In genomic region chr10:103227416-103227815, GRCh38 we compare ENCODE assay signal across 26 cellular contexts. TPM values are rescaled to one million over a fixed set of nuclear protein-coding genes. Genes with fewer than 3 reads are reported as not detected.
DNase-seq lines count a peak whose midpoint lies in the region; ATAC-seq and TF ChIP-seq lines count a peak whose summit lies in the region.
"Had no signal": no experiment of that assay in that cellular context is flagged by ENCODE, and none has a peak within 500 bp of the region (broad histone marks: within the 10 kb centered on the region; RNA-seq: fewer than 3 reads in every experiment).

No MANE protein-coding gene starts in this region.

- peaks cover 14% of the 10 kb centered on the region for H3K4me1 Mint-ChIP-seq in Caco-2 (ENCODE audit: low read depth, unreplicated experiment)
- H3K4me1 Mint-ChIP-seq: activated naive CD4-positive, alpha-beta T cell treated with anti-CD3 and anti-CD28 coated beads, Interleukin-2, amount 10 ng/mL, durations not matched to agents 7 days and 5 days; stimulated activated memory B cell treated with anti-CD40 and anti-IgM and Interleukin-4, amounts not matched to agents 10 μg/mL and 1 μg/mL and 100 μg/mL, for 72 hours had no signal

- no peak for TF ChIP-seq EP300 in sigmoid colon (IDR thresholded peaks at IDR 0.05)

- ATAC-seq in esophagus mucosa, result peak; percentile 33
- ATAC-seq: stimulated activated memory B cell treated with anti-CD40 and anti-IgM and Interleukin-4, amounts not matched to agents 10 μg/mL and 1 μg/mL and 100 μg/mL, for 72 hours; WTC11 had no signal

- intact Hi-C loops in Caco-2 (cut with micrococcal nuclease; ENCODE audit: unreplicated experiment), result no loop called here
- intact Hi-C loops in sigmoid colon (cut with DNase I), result no loop called here
- intact Hi-C loops in lower leg skin (cut with DNase I; ENCODE audit: low total_unique reads), result no loop called here

- peak overlapping the region; percentile 32 for H3K27ac Mint-ChIP-seq in Caco-2 (ENCODE audit: unreplicated experiment)
- H3K27ac Mint-ChIP-seq: activated naive CD4-positive, alpha-beta T cell treated with anti-CD3 and anti-CD28 coated beads, Interleukin-2, amount 10 ng/mL, durations not matched to agents 7 days and 5 days; activated T-helper 1 cell treated with anti-CD3 and anti-CD28 coated beads, Interleukin-12 subunit alpha, Interleukin-12 subunit beta, Interleukin-2, Interleukin-4 antibody, amounts not matched to agents 30 ng/mL and 10 ng/mL and 1 ng/mL, durations not matched to agents 14 hours and 24 hours and 36 hours; stimulated activated memory B cell treated with anti-CD40 and anti-IgM and Interleukin-4, amounts not matched to agents 10 μg/mL and 1 μg/mL and 100 μg/mL, for 72 hours; WTC11 had no signal

- H3K27me3 ChIP-seq in Caco-2 (replicated peaks; ENCODE audit: control insufficient read depth, insufficient read depth, low read length), result no peaks in the 10 kb centered on the region
- no peaks in the 10 kb centered on the region for H3K27me3 ChIP-seq in sigmoid colon
- H3K27me3 ChIP-seq: dorsolateral prefrontal cortex had no signal

- H3K4me3 ChIP-seq in Caco-2 (ENCODE audit: low read depth, low read length) (no peak overlapping the region), sigmoid colon (no peak overlapping the region), lower leg skin (ENCODE audit: low read depth, poor library complexity, severe bottlenecking) (no peak overlapping the region)
- H3K4me3 ChIP-seq: dorsolateral prefrontal cortex had no signal

- peaks cover 22% of the 10 kb centered on the region for H3K36me3 Mint-ChIP-seq in Caco-2 (ENCODE audit: insufficient read depth, unreplicated experiment)
- H3K36me3 Mint-ChIP-seq: activated naive CD4-positive, alpha-beta T cell treated with anti-CD3 and anti-CD28 coated beads, Interleukin-2, amount 10 ng/mL, durations not matched to agents 7 days and 5 days had no signal

- peak overlapping the region in 3 of 4 donors; percentile 45 to 79 (median 66) for H3K27ac ChIP-seq in sigmoid colon
- H3K27ac ChIP-seq: dorsolateral prefrontal cortex had no signal

- DNase-seq in Caco-2 (no peak), NCI-H226 (peak; percentile 81), sigmoid colon (no peak), DMS79 treated with DMSO at 0.1 percent for 48 hours (lab: John Stamatoyannopoulos, UW) (no peak), lower leg skin (ENCODE audit: low spot score in 2 of 2) (no peak), HUDEP-2 (lab: John Stamatoyannopoulos, UW; ENCODE audit: unreplicated experiment in 76 of 76) (no peak)
- DNase-seq: activated CD4-positive, alpha-beta T cell treated with anti-CD3 and anti-CD28 coated beads, Interleukin-2, amount 50 U/mL, for 1 hour; activated naive CD4-positive, alpha-beta T cell treated with anti-CD3 and anti-CD28 coated beads, Interleukin-2, amount 10 ng/mL, durations not matched to agents 7 days and 5 days; amygdala; dorsolateral prefrontal cortex; EL; hippocampal formation; islet precursor cell; NCI-H1105 treated with DMSO at 0.1 percent for 48 hours; NCI-H2081; NCI-H345; NCI-H748 treated with DMSO at 0.1 percent for 48 hours; SHP77 treated with DMSO at 0.1 percent for 48 hours; stimulated activated CD4-positive, alpha-beta T cell treated with anti-CD3 and anti-CD28 coated beads, Interleukin-4, amount 100 ng/mL, for 1 hour; SW 1271; T1000 had no signal

- H3K36me3 ChIP-seq in Caco-2 (ENCODE audit: control insufficient read depth, insufficient read depth, low read length) (no peaks in the 10 kb centered on the region), sigmoid colon (no peaks in the 10 kb centered on the region)

- H3K9me3 ChIP-seq in Caco-2 (peaks cover 28% of the 10 kb centered on the region), sigmoid colon (peaks cover 4 to 11% (median 10%) of the 10 kb centered on the region in 4 donors)

- no peak overlapping the region for H3K4me3 Mint-ChIP-seq in Caco-2 (ENCODE audit: unreplicated experiment)
- H3K4me3 Mint-ChIP-seq: activated naive CD4-positive, alpha-beta T cell treated with anti-CD3 and anti-CD28 coated beads, Interleukin-2, amount 10 ng/mL, durations not matched to agents 7 days and 5 days; activated T-helper 1 cell treated with anti-CD3 and anti-CD28 coated beads, Interleukin-12 subunit alpha, Interleukin-12 subunit beta, Interleukin-2, Interleukin-4 antibody, amounts not matched to agents 30 ng/mL and 10 ng/mL and 1 ng/mL, durations not matched to agents 14 hours and 24 hours and 36 hours; CD14-positive monocyte; stimulated activated memory B cell treated with anti-CD40 and anti-IgM and Interleukin-4, amounts not matched to agents 10 μg/mL and 1 μg/mL and 100 μg/mL, for 72 hours; WTC11 had no signal

- H3K4me1 ChIP-seq in Caco-2, result peaks cover 46% of the 10 kb centered on the region
- peaks cover 0 to 42% (median 25%) of the 10 kb centered on the region in 4 donors for H3K4me1 ChIP-seq in sigmoid colon

- H3K27me3 Mint-ChIP-seq in Caco-2 (ENCODE audit: insufficient read depth, unreplicated experiment), result no peaks in the 10 kb centered on the region
- H3K27me3 Mint-ChIP-seq: activated naive CD4-positive, alpha-beta T cell treated with anti-CD3 and anti-CD28 coated beads, Interleukin-2, amount 10 ng/mL, durations not matched to agents 7 days and 5 days; stimulated activated memory B cell treated with anti-CD40 and anti-IgM and Interleukin-4, amounts not matched to agents 10 μg/mL and 1 μg/mL and 100 μg/mL, for 72 hours had no signal

- POLR2A ChIA-PET in Caco-2 (lab: Charles Lee), result no interaction called here

- peaks cover 23% of the 10 kb centered on the region for H3K9me3 Mint-ChIP-seq in Caco-2 (ENCODE audit: unreplicated experiment)

- 18 to 73% methylated on average over 1 of the region's 1 CpG for WGBS in sigmoid colon, 2 donors
- 80 to 93% methylated on average over 1 of the region's 1 CpG for WGBS in lower leg skin, 2 donors

- TF ChIP-seq POLR2A in sigmoid colon (IDR thresholded peaks at IDR 0.05) (no peak), lower leg skin (IDR thresholded peaks at IDR 0.05) (no peak)

- no TSS peak for BruUV-seq in Caco-2 (replicated peaks; lab: Mats Ljungman, UMichigan)

- TF ChIP-seq CTCF in Caco-2 (IDR thresholded peaks at IDR 0.05; ENCODE audit: insufficient read depth in 1 of 2, low read depth in 1 of 2, low read length in 1 of 2, severe bottlenecking in 1 of 2, unreplicated experiment in 1 of 2), result no peak
- no peak for TF ChIP-seq CTCF in sigmoid colon (IDR thresholded peaks at IDR 0.05)
- no peak for TF ChIP-seq CTCF in lower leg skin (IDR thresholded peaks at IDR 0.05)

- CTCF ChIA-PET in Caco-2 (lab: Charles Lee), result no interaction called here

RNA-seq across cellular contexts. Expression of gene RPEL1, which starts 18.3 kb away (rescaled TPM):
- total RNA-seq in Caco-2 (2022) (0.21 TPM in 1 of 2 replicates, not detected in the other), esophagus mucosa (not detected), sigmoid colon (not detected), lower leg skin (not detected)
- under 1 TPM in 1 of 3 donors, not detected in 2; 0.03 TPM for polyA plus RNA-seq in sigmoid colon
- total RNA-seq: activated T-helper 1 cell treated with anti-CD3 and anti-CD28 coated beads, Interleukin-12 subunit alpha, Interleukin-12 subunit beta, Interleukin-2, Interleukin-4 antibody, amounts not matched to agents 30 ng/mL and 10 ng/mL and 1 ng/mL, durations not matched to agents 14 hours and 24 hours and 36 hours had no signal
- polyA plus RNA-seq: CD14-positive monocyte had no signal

RNA-seq across cellular contexts. Expression of gene NT5C2, which starts 34.3 kb away (rescaled TPM):
- total RNA-seq in Caco-2 (2022) (91.2 and 92.2 TPM in 2 replicates), esophagus mucosa (87.4 TPM), sigmoid colon (10 to 100 TPM; 37.7 to 51.4 (median 46.9) TPM), lower leg skin (10 to 100 TPM; 36.0 to 53.6 (median 40.8) TPM)
- 10 to 100 TPM; 49.2 to 61.5 (median 53.1) TPM for polyA plus RNA-seq in sigmoid colon

RNA-seq across cellular contexts. Expression of gene INA, which starts 49.5 kb away (rescaled TPM):
- total RNA-seq in Caco-2 (2022), result 0.51 and 0.52 TPM in 2 replicates
- total RNA-seq in esophagus mucosa, result 1.4 TPM
- 10 to 100 TPM in 2 of 4 donors, 1 to 10 TPM in 2; 3.9 to 11.8 (median 7.8) TPM for total RNA-seq in sigmoid colon
- polyA plus RNA-seq in sigmoid colon, result 1 to 10 TPM in 1 of 3 donors, not detected in 2; 2.0 TPM
- 1 to 10 TPM in 2 of 4 donors, under 1 TPM in 2; 0.30 to 2.5 (median 1.1) TPM for total RNA-seq in lower leg skin
- polyA plus RNA-seq: CD14-positive monocyte had no signal
